ENCODE assay signal across 9 cellular contexts in genomic region chr2:200585340-200585729, GRCh38. TPM values are rescaled to one million over a fixed set of nuclear protein-coding genes. Genes with fewer than 3 reads are reported as not detected.
A peak's percentile ranks its signal among the peaks of the same experiment; 100 is the strongest.
DNase-seq lines count a peak whose midpoint lies in the region; ATAC-seq, FAIRE-seq and TF ChIP-seq lines count a peak whose summit lies in the region.
"Had no signal": no experiment of that assay in that cellular context is flagged by ENCODE, and none has a peak within 500 bp of the region (broad histone marks: within the 10 kb centered on the region; RNA-seq: fewer than 3 reads in every experiment).

No MANE protein-coding gene starts in this region.

- TF ChIP-seq EP300 in upper lobe of left lung (IDR thresholded peaks at IDR 0.05), result no peak

- H3K9me3 Mint-ChIP-seq in activated naive CD4-positive, alpha-beta T cell treated with anti-CD3 and anti-CD28 coated beads, Interleukin-2, amount 10 ng/mL, durations not matched to agents 7 days and 5 days, result no peaks in the 10 kb centered on the region
- H3K9me3 Mint-ChIP-seq in activated naive CD4-positive, alpha-beta T cell treated with anti-CD3 and anti-CD28 coated beads, Interleukin-2, amount 50 U/mL, for 72 hours, result no peaks in the 10 kb centered on the region

- FAIRE-seq in H54 (lab: Jason Lieb, UNC), result no peak

- H3K4me3 ChIP-seq in dorsolateral prefrontal cortex, result peak overlapping the region; percentile 30 to 84 (median 66)
- H3K4me3 ChIP-seq in muscle layer of colon (ENCODE audit: low read depth in 1 of 2, low read length in 2 of 2), result peak overlapping the region; percentile 67 to 69
- peak overlapping the region; percentile 2 to 58 (median 49) for H3K4me3 ChIP-seq in upper lobe of left lung

- peak overlapping the region; percentile 59 for H3K9ac ChIP-seq in muscle layer of colon (ENCODE audit: low read length)

- peak overlapping the region; percentile 66 for H3K4me3 Mint-ChIP-seq in activated naive CD4-positive, alpha-beta T cell treated with anti-CD3 and anti-CD28 coated beads, Interleukin-2, amount 10 ng/mL, durations not matched to agents 7 days and 5 days

- TF ChIP-seq POLR2A in upper lobe of left lung (IDR thresholded peaks at IDR 0.05) (no peak), H54 (IDR thresholded peaks at IDR 0.05; ENCODE audit: low read depth, low read length) (no peak)

- no peak for DNase-seq in activated naive CD4-positive, alpha-beta T cell treated with anti-CD3 and anti-CD28 coated beads, Interleukin-2, amount 10 ng/mL, durations not matched to agents 7 days and 5 days
- DNase-seq in activated naive CD4-positive, alpha-beta T cell treated with anti-CD3 and anti-CD28 coated beads, Interleukin-2, amount 50 U/mL, for 72 hours (ENCODE audit: low spot score in 2 of 2), result no peak
- DNase-seq in dorsolateral prefrontal cortex (no peak), upper lobe of left lung (no peak), H54 (ENCODE audit: insufficient read length, low spot score) (no peak), GDM1 (lab: John Stamatoyannopoulos, UW) (no peak), DMS79 (lab: John Stamatoyannopoulos, UW) (no peak)
- DNase-seq: Karpas-422 had no signal

- WGBS in upper lobe of left lung, 2 donors, result 20 to 24% methylated on average over 2 of the region's 2 CpGs

- H3K27ac ChIP-seq in dorsolateral prefrontal cortex (peak overlapping the region in 2 of 59 donors; percentile 10 to 68), muscle layer of colon (ENCODE audit: low read depth, low read length) (no peak overlapping the region), upper lobe of left lung (peak overlapping the region in 2 of 4 donors; percentile 68 to 72)

- H3K27ac Mint-ChIP-seq in activated naive CD4-positive, alpha-beta T cell treated with anti-CD3 and anti-CD28 coated beads, Interleukin-2, amount 10 ng/mL, durations not matched to agents 7 days and 5 days, result no peak overlapping the region
- no peak overlapping the region for H3K27ac Mint-ChIP-seq in activated naive CD4-positive, alpha-beta T cell treated with anti-CD3 and anti-CD28 coated beads, Interleukin-2, amount 50 U/mL, for 72 hours

- intact Hi-C loops in dorsolateral prefrontal cortex (cut with DNase I), result loop anchor here in 1 of 2 donors (5.0 kb wide), 2 partner anchors 73 to 117 kb away; partner anchors contain the start of gene KCTD18

- CTCF ChIA-PET in activated naive CD4-positive, alpha-beta T cell treated with anti-CD3 and anti-CD28 coated beads, Interleukin-2, amount 10 ng/mL, durations not matched to agents 7 days and 5 days (lab: Charles Lee), result no interaction called here

- H3K9me3 ChIP-seq in muscle layer of colon (ENCODE audit: low read length) (no peaks in the 10 kb centered on the region), upper lobe of left lung (no peaks in the 10 kb centered on the region)

- TF ChIP-seq CTCF in dorsolateral prefrontal cortex (IDR thresholded peaks at IDR 0.05 in 54 of 56, conservative IDR thresholded peaks at IDR 0.05 in 2 of 56; ENCODE audit: low read depth in 1 of 56, partially characterized antibody in 56 of 56) (no peak), upper lobe of left lung (IDR thresholded peaks at IDR 0.05) (no peak)

- H3K36me3 ChIP-seq in muscle layer of colon (ENCODE audit: insufficient read depth, low read length) (no peaks in the 10 kb centered on the region), upper lobe of left lung (no peaks in the 10 kb centered on the region)

- H3K36me3 Mint-ChIP-seq in activated naive CD4-positive, alpha-beta T cell treated with anti-CD3 and anti-CD28 coated beads, Interleukin-2, amount 10 ng/mL, durations not matched to agents 7 days and 5 days, result peaks cover 23% of the 10 kb centered on the region
- H3K36me3 Mint-ChIP-seq in activated naive CD4-positive, alpha-beta T cell treated with anti-CD3 and anti-CD28 coated beads, Interleukin-2, amount 50 U/mL, for 72 hours, result no peaks in the 10 kb centered on the region

- H3K4me1 Mint-ChIP-seq in activated naive CD4-positive, alpha-beta T cell treated with anti-CD3 and anti-CD28 coated beads, Interleukin-2, amount 10 ng/mL, durations not matched to agents 7 days and 5 days, result peaks cover 12% of the 10 kb centered on the region

- H3K27me3 Mint-ChIP-seq in activated naive CD4-positive, alpha-beta T cell treated with anti-CD3 and anti-CD28 coated beads, Interleukin-2, amount 10 ng/mL, durations not matched to agents 7 days and 5 days, result peaks cover 32% of the 10 kb centered on the region

- H3K4me1 ChIP-seq in muscle layer of colon (ENCODE audit: insufficient read depth, low read length), result peaks cover 4% of the 10 kb centered on the region
- peaks cover 4 to 14% (median 8%) of the 10 kb centered on the region in 4 donors for H3K4me1 ChIP-seq in upper lobe of left lung

- no peak for ATAC-seq in activated naive CD4-positive, alpha-beta T cell treated with anti-CD3 and anti-CD28 coated beads, Interleukin-2, amount 50 U/mL, for 72 hours
- ATAC-seq in upper lobe of left lung (ENCODE audit: low FRiP score in 2 of 2), result no peak

- H3K27me3 ChIP-seq in dorsolateral prefrontal cortex (peaks cover 0 to 7% (median 0%) of the 10 kb centered on the region in 45 donors), muscle layer of colon (ENCODE audit: control insufficient read depth in 1 of 2, insufficient read depth in 2 of 2, low read length in 2 of 2) (no peaks in the 10 kb centered on the region), upper lobe of left lung (peaks cover 0 to 2% (median 0%) of the 10 kb centered on the region in 4 donors)

RNA-seq across cellular contexts. Expression of gene AOX1, which starts 0.5 kb away (rescaled TPM):
- total RNA-seq in activated naive CD4-positive, alpha-beta T cell treated with anti-CD3 and anti-CD28 coated beads, Interleukin-2, amount 50 U/mL, for 72 hours, result under 1 TPM; 0.05 to 0.49 TPM
- total RNA-seq in dorsolateral prefrontal cortex, result 1 to 10 TPM in 104 of 120 experiments, under 1 TPM in 16; 0.39 to 8.4 (median 1.9) TPM
- total RNA-seq in upper lobe of left lung, result 10 to 100 TPM in 5 of 6 donors, 1 to 10 TPM in 1; 8.7 to 49.0 (median 27.5) TPM

RNA-seq across cellular contexts. Expression of gene SGO2, which starts 59.3 kb away (rescaled TPM):
- total RNA-seq in activated naive CD4-positive, alpha-beta T cell treated with anti-CD3 and anti-CD28 coated beads, Interleukin-2, amount 50 U/mL, for 72 hours, result 10 to 100 TPM; 50.2 to 58.2 TPM
- 1 to 10 TPM; 1.7 to 6.1 (median 3.1) TPM for total RNA-seq in dorsolateral prefrontal cortex
- total RNA-seq in upper lobe of left lung, result 1 to 10 TPM in 5 of 6 donors, under 1 TPM in 1; 0.55 to 8.3 (median 2.8) TPM

Comparison
In these comparisons a context has a peak if more than half of its experiments do, and no peak if none do; other contexts are left out.
1. RNA of gene SGO2, which starts 59.3 kb away (total RNA-seq): 50.2 to 58.2 TPM in activated naive CD4-positive, alpha-beta T cell treated with anti-CD3 and anti-CD28 coated beads, Interleukin-2, amount 50 U/mL, for 72 hours; 0.55 to 8.3 TPM in upper lobe of left lung and 1.7 to 6.1 TPM in dorsolateral prefrontal cortex; every median in the first group is over 4 times any median in the second.
2. Peak in every context shown above with its lines, with median percentiles within 50 percentile points of each other: H3K4me3 ChIP-seq.